ENCODE assay signal across 23 cellular contexts in the genomic region with DNA sequence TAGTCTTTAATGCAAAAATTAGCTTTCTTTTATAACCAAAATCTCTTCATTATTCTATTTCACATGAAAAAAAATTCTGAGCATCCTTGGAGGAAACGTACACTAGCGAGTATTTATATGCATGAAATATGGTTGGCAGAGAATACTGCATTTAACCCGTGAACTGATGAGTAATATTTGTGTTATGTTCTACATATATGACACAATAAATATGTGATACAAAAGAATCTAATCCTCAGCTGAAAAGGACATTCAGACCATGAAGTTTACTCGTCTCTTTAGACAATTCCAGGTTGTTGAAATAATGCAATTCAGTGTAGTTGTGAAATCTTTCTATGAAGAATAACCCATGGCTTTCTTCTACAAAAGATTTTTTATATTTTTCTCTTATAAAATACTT.
"Had no signal": no experiment of that assay in that cellular context is flagged by ENCODE, and none has a peak within 500 bp of the region (broad histone marks: within the 10 kb centered on the region; RNA-seq: fewer than 3 reads in every experiment).

No MANE protein-coding gene starts in this region.

- H3K36me3 ChIP-seq: colonic mucosa, esophagus squamous epithelium, gastrocnemius medialis, heart right ventricle, left lung, lower lobe of right lung had no signal

- DNase-seq: colonic mucosa; cortex of kidney; effector CD8-positive, alpha-beta T cell; effector memory CD8-positive, alpha-beta T cell; endodermal cell; esophagus squamous epithelium; foreskin fibroblast; foreskin melanocyte; gastrocnemius medialis; glutamatergic neuron; head of caudate nucleus; heart right ventricle; hippocampal formation; left cardiac atrium; left lung; left ventricle myocardium superior; lower lobe of right lung; mesenchymal stem cell; mucosa of descending colon; naive B cell had no signal

- H3K27me3 ChIP-seq: colonic mucosa, esophagus squamous epithelium, gastrocnemius medialis, heart right ventricle, left lung had no signal

- H3K4me3 ChIP-seq: colonic mucosa, esophagus squamous epithelium, gastrocnemius medialis, heart right ventricle, left lung, lower lobe of right lung, mucosa of descending colon had no signal

- ATAC-seq: effector memory CD8-positive, alpha-beta T cell; gastrocnemius medialis; heart right ventricle; left cardiac atrium; left lung; left ventricle myocardium superior; lower lobe of right lung; mucosa of descending colon had no signal

- FAIRE-seq: endometrium, islet of Langerhans, keratinocyte had no signal
